Comparison of ENCODE assay signal across 1 cellular context in the genomic region with DNA sequence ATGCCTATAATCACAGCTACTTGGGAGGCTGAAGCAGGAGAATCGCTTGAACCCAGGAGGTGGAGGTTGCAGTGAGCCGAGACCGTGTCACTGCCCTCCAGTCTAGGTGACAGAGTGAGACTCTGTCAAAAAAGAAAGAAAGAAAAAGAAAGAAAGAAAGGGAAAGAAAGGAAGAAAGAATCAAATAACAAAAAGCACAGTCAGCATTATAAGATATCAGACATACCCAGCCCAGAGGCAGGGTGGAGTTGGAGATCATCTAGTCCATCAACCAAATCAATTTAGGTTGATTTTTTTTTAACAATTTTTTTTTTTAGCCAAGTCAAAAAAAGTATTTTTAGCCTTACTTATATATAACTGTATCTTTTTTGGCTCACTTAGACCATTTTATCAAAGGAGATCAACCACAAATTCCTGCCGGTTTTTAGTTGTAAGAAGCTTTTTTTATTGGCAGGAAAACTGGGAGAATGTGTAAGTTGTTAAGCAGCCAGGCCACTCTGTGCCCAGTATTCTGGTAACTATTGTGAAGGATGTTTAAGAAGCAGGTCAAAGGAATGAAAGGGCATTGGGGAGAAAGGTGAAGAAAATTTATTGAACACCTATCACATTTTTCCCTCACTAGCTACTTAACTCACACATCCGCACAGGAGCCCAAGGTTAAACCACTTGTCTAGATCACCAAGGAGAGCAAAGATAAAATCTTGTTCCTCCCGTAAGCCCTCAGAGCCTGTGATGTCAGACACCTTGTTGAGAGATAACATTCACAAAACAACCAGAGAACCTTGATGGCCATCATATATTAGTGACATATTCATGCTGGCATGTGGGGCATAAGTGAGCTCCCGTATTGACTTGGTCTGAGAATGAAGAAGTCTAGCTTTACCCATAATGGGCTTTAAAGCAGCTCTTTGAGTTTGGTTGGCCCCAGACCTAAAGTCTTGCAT.
TF ChIP-seq lines count a peak whose summit lies in the region.

No MANE protein-coding gene starts in this region.

TF ChIP-seq in A549, 52 proteins besides CTCF, POLR2A, EP300 and RAD21 (continued from another document):
- TF ChIP-seq MAFK (IDR thresholded peaks at IDR 0.05; ENCODE audit: partially characterized antibody) = peak; percentile 91
